Comparison of ENCODE assay signal across 31 cellular contexts in genomic region chr2:163771596-163771995, GRCh38. TPM values are rescaled to one million over a fixed set of nuclear protein-coding genes. Genes with fewer than 3 reads are reported as not detected.
DNase-seq lines count a peak whose midpoint lies in the region; ATAC-seq, FAIRE-seq and TF ChIP-seq lines count a peak whose summit lies in the region.
"Had no signal": no experiment of that assay in that cellular context is flagged by ENCODE, and none has a peak within 500 bp of the region (broad histone marks: within the 10 kb centered on the region; RNA-seq: fewer than 3 reads in every experiment).

No MANE protein-coding gene starts in this region.

- H3K4me3 Mint-ChIP-seq in stimulated activated naive CD8-positive, alpha-beta T cell treated with anti-CD3 and anti-CD28 coated beads, Interleukin-15, amount 100 ng/mL, for 72 hours = no peak overlapping the region
- H3K4me3 Mint-ChIP-seq: activated CD4-positive, alpha-beta memory T cell treated with anti-CD3 and anti-CD28 coated beads for 36 hours; activated T-helper 17 cell treated with anti-CD3 and anti-CD28 coated beads, Interleukin-2, amount 50 U/mL, for 72 hours; effector memory CD8-positive, alpha-beta T cell; naive thymus-derived CD4-positive, alpha-beta T cell; T-helper 1 cell treated with Interleukin-12 subunit alpha and Interleukin-12 subunit beta and Interleukin-4 antibody, amounts not matched to agents 30 μg/mL and 1 μg/mL, for 36 hours had no signal

- ATAC-seq in left lobe of liver = no peak
- ATAC-seq in stimulated activated naive CD8-positive, alpha-beta T cell treated with anti-CD3 and anti-CD28 coated beads, Interleukin-15, amount 100 ng/mL, for 72 hours = no peak
- ATAC-seq: activated naive CD4-positive, alpha-beta T cell treated with anti-CD3 and anti-CD28 coated beads, Interleukin-2, amount 50 U/mL, for 72 hours; activated T-helper 17 cell treated with anti-CD3 and anti-CD28 coated beads, Interleukin-2, amount 50 U/mL, for 72 hours; effector memory CD8-positive, alpha-beta T cell; gastrocnemius medialis; GM12878; left ventricle myocardium superior; naive thymus-derived CD4-positive, alpha-beta T cell had no signal

- H3K27ac Mint-ChIP-seq in stimulated activated naive CD8-positive, alpha-beta T cell treated with anti-CD3 and anti-CD28 coated beads, Interleukin-15, amount 100 ng/mL, for 72 hours = no peak overlapping the region
- H3K27ac Mint-ChIP-seq: activated CD4-positive, alpha-beta memory T cell treated with anti-CD3 and anti-CD28 coated beads for 36 hours; activated naive CD4-positive, alpha-beta T cell treated with anti-CD3 and anti-CD28 coated beads, Interleukin-2, amount 50 U/mL, for 72 hours; activated T-helper 17 cell treated with anti-CD3 and anti-CD28 coated beads, Interleukin-2, amount 50 U/mL, for 72 hours; effector memory CD8-positive, alpha-beta T cell; naive thymus-derived CD4-positive, alpha-beta T cell; T-helper 1 cell treated with Interleukin-12 subunit alpha and Interleukin-12 subunit beta and Interleukin-4 antibody, amounts not matched to agents 30 μg/mL and 1 μg/mL, for 36 hours had no signal

- peaks cover 6 to 17% of the 10 kb centered on the region in 2 donors for H3K9me3 Mint-ChIP-seq in stimulated activated naive CD8-positive, alpha-beta T cell treated with anti-CD3 and anti-CD28 coated beads, Interleukin-15, amount 100 ng/mL, for 72 hours
- H3K9me3 Mint-ChIP-seq: T-helper 1 cell treated with Interleukin-12 subunit alpha and Interleukin-12 subunit beta and Interleukin-4 antibody, amounts not matched to agents 30 μg/mL and 1 μg/mL, for 36 hours had no signal

- H3K4me1 Mint-ChIP-seq in stimulated activated naive CD8-positive, alpha-beta T cell treated with anti-CD3 and anti-CD28 coated beads, Interleukin-15, amount 100 ng/mL, for 72 hours = no peaks in the 10 kb centered on the region
- H3K4me1 Mint-ChIP-seq: activated T-helper 17 cell treated with anti-CD3 and anti-CD28 coated beads, Interleukin-2, amount 50 U/mL, for 72 hours; naive thymus-derived CD4-positive, alpha-beta T cell had no signal

- H3K27me3 ChIP-seq in bronchial epithelial cell (ENCODE audit: control insufficient read depth, insufficient read depth, low read length) = no peaks in the 10 kb centered on the region
- H3K27me3 ChIP-seq: gastrocnemius medialis, hepatocyte, tibial artery had no signal

- no peak overlapping the region for H3K4me3 ChIP-seq in bronchial epithelial cell (ENCODE audit: low read depth, low read length)
- H3K4me3 ChIP-seq: coronary artery, gastrocnemius medialis, GM12878, hepatocyte, prostate gland, tibial artery had no signal

- no peak for TF ChIP-seq CTCF in bronchial epithelial cell (IDR thresholded peaks at IDR 0.05; ENCODE audit: insufficient read depth, low read length, severe bottlenecking)

- no peak for FAIRE-seq in bronchial epithelial cell (lab: Jason Lieb, UNC)
- FAIRE-seq: GM12878 had no signal

- H3K27me3 Mint-ChIP-seq in stimulated activated naive CD8-positive, alpha-beta T cell treated with anti-CD3 and anti-CD28 coated beads, Interleukin-15, amount 100 ng/mL, for 72 hours = no peaks in the 10 kb centered on the region
- H3K27me3 Mint-ChIP-seq: activated CD4-positive, alpha-beta memory T cell treated with anti-CD3 and anti-CD28 coated beads for 36 hours; activated T-helper 17 cell treated with anti-CD3 and anti-CD28 coated beads, Interleukin-2, amount 50 U/mL, for 72 hours; effector memory CD8-positive, alpha-beta T cell; naive thymus-derived CD4-positive, alpha-beta T cell had no signal

- peak; percentile 12 for DNase-seq in Daoy (ENCODE audit: low read depth)
- peak; percentile 47 for DNase-seq in NCI-H226
- peak; percentile 95 for DNase-seq in bronchial epithelial cell (ENCODE audit: low read depth)
- peak; percentile 79 for DNase-seq in renal cortical epithelial cell (ENCODE audit: low read depth)
- DNase-seq in stimulated activated CD4-positive, alpha-beta T cell treated with anti-CD3 and anti-CD28 coated beads, Interleukin-4, amount 100 ng/mL, for 24 hours = no peak
- no peak for DNase-seq in stimulated activated CD4-positive, alpha-beta T cell treated with anti-CD3 and anti-CD28 coated beads, Interleukin-4, amount 100 ng/mL, for 4 hours
- DNase-seq in left lobe of liver (ENCODE audit: low spot score) = no peak
- no peak for DNase-seq in stimulated activated naive CD8-positive, alpha-beta T cell treated with anti-CD3 and anti-CD28 coated beads, Interleukin-15, amount 100 ng/mL, for 72 hours
- DNase-seq: activated CD4-positive, alpha-beta memory T cell treated with anti-CD3 and anti-CD28 coated beads for 36 hours; activated CD4-positive, CD25-positive, alpha-beta regulatory T cell treated with anti-CD3 and anti-CD28 coated beads, Interleukin-2, amount 50 U/mL, for 72 hours; activated CD8-positive, alpha-beta memory T cell treated with anti-CD3 and anti-CD28 coated beads, Interleukin-2, amount 50 U/mL, for 48 hours; C1 segment of cervical spinal cord; Caco-2; DMS79 treated with DMSO at 0.1 percent for 48 hours; effector memory CD8-positive, alpha-beta T cell; gastrocnemius medialis; GOT3; left ventricle myocardium superior; midbrain; naive thymus-derived CD4-positive, alpha-beta T cell; NCI-H1048; NCI-H187 treated with DMSO at 0.1 percent for 48 hours; NCI-H526; tibial artery had no signal

- no peaks in the 10 kb centered on the region for H3K36me3 ChIP-seq in bronchial epithelial cell (ENCODE audit: control insufficient read depth, insufficient read depth, low read length)
- H3K36me3 ChIP-seq: gastrocnemius medialis, prostate gland, tibial artery had no signal

RNA-seq across cellular contexts. Expression of gene FIGN, which starts 35.8 kb away (rescaled TPM):
- 0.57 and 5.8 TPM in 2 replicates for total RNA-seq in Daoy (2014; rRNA removed; shearing (Covaris generic))
- total RNA-seq in bronchial epithelial cell (0.79 and 1.4 TPM in 2 replicates), renal cortical epithelial cell (3.0 and 9.0 TPM in 2 replicates), left lobe of liver (6.0 TPM)
- total RNA-seq: activated CD4-positive, alpha-beta memory T cell treated with anti-CD3 and anti-CD28 coated beads for 36 hours; activated naive CD4-positive, alpha-beta T cell treated with anti-CD3 and anti-CD28 coated beads, Interleukin-2, amount 50 U/mL, for 72 hours; activated T-helper 17 cell treated with anti-CD3 and anti-CD28 coated beads, Interleukin-2, amount 50 U/mL, for 72 hours; Caco-2 had no signal

Comparison
In these comparisons a context has a peak if more than half of its experiments do, and no peak if none do; other contexts are left out.
1. DNase-seq: peak in Daoy (single experiment), NCI-H226 (single experiment), bronchial epithelial cell (single experiment) and renal cortical epithelial cell (single experiment); none in stimulated activated CD4-positive, alpha-beta T cell treated with anti-CD3 and anti-CD28 coated beads, Interleukin-4, amount 100 ng/mL, for 24 hours (single experiment), stimulated activated CD4-positive, alpha-beta T cell treated with anti-CD3 and anti-CD28 coated beads, Interleukin-4, amount 100 ng/mL, for 4 hours (0 of 2), left lobe of liver (single experiment) and stimulated activated naive CD8-positive, alpha-beta T cell treated with anti-CD3 and anti-CD28 coated beads, Interleukin-15, amount 100 ng/mL, for 72 hours (0 of 2).